In genomic region chr19:45406165-45406956, GRCh38 we compare ENCODE assay signal across 8 cellular contexts. TPM values are rescaled to one million over a fixed set of nuclear protein-coding genes. Genes with fewer than 3 reads are reported as not detected.
DNase-seq lines count a peak whose midpoint lies in the region; ATAC-seq and TF ChIP-seq lines count a peak whose summit lies in the region.

Gene POLR1G (plus strand): TSS chr19:45406644. CDS start chr19:45406697, 53 bp downstream.

- peaks cover 3% of the 10 kb centered on the region; the same call in 1 of the 2 replicates for H3K9me1 ChIP-seq in IMR-90 (ENCODE audit: insufficient read depth, low read length)

- H2AK9ac ChIP-seq in IMR-90 (replicated peaks; ENCODE audit: low read depth, low read length, poor library complexity), result peak within 1 kb of the TSS; percentile 92

- peak within 1 kb of the TSS; percentile 82 for H3K4me2 ChIP-seq in IMR-90 (ENCODE audit: low read depth, low read length)

- peak within 1 kb of the TSS; percentile 92 for H2BK20ac ChIP-seq in IMR-90 (ENCODE audit: low read depth, low read length)

- no peak for TF ChIP-seq CTCF in IMR-90 (conservative IDR thresholded peaks at IDR 0.05; ENCODE audit: low read depth, low read length)
- TF ChIP-seq CTCF in epithelial cell of esophagus (IDR thresholded peaks at IDR 0.05; ENCODE audit: insufficient read depth, low read depth, low read length, missing control alignments), result no peak
- TF ChIP-seq CTCF in mucosa of descending colon (IDR thresholded peaks at IDR 0.05), result no peak

- in situ Hi-C loops in IMR-90 (cut with MboI; ENCODE audit: low sequenced_read_pairs), result no loop called here

- H4K5ac ChIP-seq in IMR-90 (ENCODE audit: low read depth, low read length), result peak within 1 kb of the TSS; percentile 58

- WGBS in IMR-90 (ENCODE audit: extremely low coverage in 2 of 2, insufficient read length in 1 of 2), 2 experiments, result 0% methylated on average over 38 of the region's 47 CpGs; no CpG with 5 or more reads in 1 of the 2 experiments

- no peaks in the 10 kb centered on the region; the same call in 1 of the 2 replicates for H4K20me1 ChIP-seq in IMR-90 (ENCODE audit: insufficient read depth, low read length)

- peak within 1 kb of the TSS; percentile 83 for H3K18ac ChIP-seq in IMR-90 (ENCODE audit: low read depth, low read length)

- CTCF ChIA-PET in IMR-90 (lab: Yijun Ruan, JAX), result no interaction called here

- H3K79me1 ChIP-seq in IMR-90 (ENCODE audit: low read depth in 1 of 2, low read length in 2 of 2), result peaks cover 10 to 61% of the 10 kb centered on the region in 2 experiments; a peak in 3 of 4 replicates

- ATAC-seq in GM21515 (IDR thresholded peaks at IDR 0.05; ENCODE audit: unreplicated experiment) (peak; percentile 62), IMR-90 (ENCODE audit: low read depth) (peak; percentile 74), mucosa of descending colon (peak; percentile 66)

- peak within 1 kb of the TSS; percentile 98; the same call in 2 of the 3 replicates for H2BK15ac ChIP-seq in IMR-90 (ENCODE audit: low read depth, low read length)

- dilution Hi-C loops in IMR-90 (cut with HindIII; ENCODE audit: low sequenced_read_pairs, unreplicated experiment), result no loop called here

- peak within 1 kb of the TSS; percentile 91 for H2BK5ac ChIP-seq in IMR-90 (ENCODE audit: low read depth, low read length, poor library complexity, severe bottlenecking)

- POLR2A ChIA-PET in IMR-90 (lab: Charles Lee; ENCODE audit: unreplicated experiment), result interaction anchor here (0.6 kb wide), 1 partner anchor 21 kb away, joined by 11 read pairs; no protein-coding TSS in a partner anchor

- H3K36me3 ChIP-seq in IMR-90 (ENCODE audit: control insufficient read depth, insufficient read depth, low read length) (peaks cover 2% of the 10 kb centered on the region), mucosa of descending colon (ENCODE audit: low read depth) (no peaks in the 10 kb centered on the region)

- H3K4me3 ChIP-seq in IMR-90 (ENCODE audit: insufficient read depth, low read depth, low read length), result peak within 1 kb of the TSS; percentile 89
- peak within 1 kb of the TSS; percentile 100 for H3K4me3 ChIP-seq in epithelial cell of esophagus (ENCODE audit: low read length)
- H3K4me3 ChIP-seq in mucosa of descending colon, result peak within 1 kb of the TSS; percentile 41

- peak within 1 kb of the TSS; percentile 89 for H3K27ac ChIP-seq in IMR-90 (ENCODE audit: insufficient read depth, low read length)

- peak within 1 kb of the TSS; percentile 94 for H3K23ac ChIP-seq in IMR-90 (ENCODE audit: low read depth, low read length)

- intact Hi-C loops in IMR-90 (cut with micrococcal nuclease) (no loop called here), mucosa of descending colon (cut with DNase I, micrococcal nuclease) (no loop called here)

- H2BK120ac ChIP-seq in IMR-90 (ENCODE audit: low read depth, low read length), result peak within 1 kb of the TSS; percentile 97

- peak within 1 kb of the TSS; percentile 96 for H3K4ac ChIP-seq in IMR-90 (ENCODE audit: low read depth, low read length)

- peak; percentile 56; the same call in 1 of the 2 replicates for TF ChIP-seq POLR2A in IMR-90 (IDR thresholded peaks at IDR 0.05; ENCODE audit: low read depth, low read length)

- no peaks in the 10 kb centered on the region for H3K27me3 ChIP-seq in IMR-90 (ENCODE audit: control insufficient read depth, insufficient read depth, low read length)

- peak within 1 kb of the TSS; percentile 92 for H2AFZ ChIP-seq in IMR-90 (replicated peaks; ENCODE audit: low read length, poor library complexity)

- H3K56ac ChIP-seq in IMR-90 (ENCODE audit: extremely low read depth, insufficient read depth, low read length), result peak within 1 kb of the TSS; percentile 98

- peak within 1 kb of the TSS; percentile 81 for H3K9ac ChIP-seq in IMR-90 (ENCODE audit: low read depth, low read length)

- peak within 1 kb of the TSS; percentile 96 for H3K14ac ChIP-seq in IMR-90 (replicated peaks; ENCODE audit: low read depth, low read length)

- peak; percentile 94 for DNase-seq in DMS 273 (lab: John Stamatoyannopoulos, UW; ENCODE audit: unreplicated experiment)
- peak; percentile 75 for DNase-seq in IMR-90
- DNase-seq in OCI-M1 (lab: John Stamatoyannopoulos, UW), result peak; percentile 97
- peak; percentile 66 for DNase-seq in activated T-cell treated with anti-CD3 and anti-CD28 coated beads for 4 hours
- DNase-seq in epithelial cell of esophagus (ENCODE audit: low read depth), result peak; percentile 89
- DNase-seq in mucosa of descending colon, result peak; percentile 84 to 85 (median 85)
- DNase-seq in stimulated activated CD8-positive, alpha-beta memory T cell treated with anti-CD3 and anti-CD28 coated beads, Interleukin-4, amount 100 ng/mL, for 1 hour (ENCODE audit: low read depth in 2 of 2, low spot score in 1 of 2), result peak; percentile 58 to 65

- BruUV-seq in IMR-90 (replicated peaks; lab: Mats Ljungman, UMichigan), result no TSS peak

- H2AK5ac ChIP-seq in IMR-90 (ENCODE audit: low read depth, low read length), result peak within 1 kb of the TSS; percentile 78

- H4K91ac ChIP-seq in IMR-90 (ENCODE audit: insufficient read depth, low read depth, low read length), result peak within 1 kb of the TSS; percentile 96

- H4K8ac ChIP-seq in IMR-90 (ENCODE audit: low read depth in 2 of 2, low read length in 2 of 2), result peak within 1 kb of the TSS; percentile 16 to 99

- H3K4me1 ChIP-seq in IMR-90 (ENCODE audit: control insufficient read depth, insufficient read depth, low read length) (peaks cover 5% of the 10 kb centered on the region), mucosa of descending colon (ENCODE audit: low read depth) (peaks cover 27% of the 10 kb centered on the region)

- H3K9me3 ChIP-seq in IMR-90 (ENCODE audit: control insufficient read depth, insufficient read depth, low read length) (no peaks in the 10 kb centered on the region), mucosa of descending colon (no peaks in the 10 kb centered on the region)

- no peak for TF ChIP-seq RAD21 in IMR-90 (IDR thresholded peaks at IDR 0.05; ENCODE audit: low read length)

TF ChIP-seq in IMR-90, 13 proteins besides CTCF, POLR2A, EP300 and RAD21:
- peak; percentile 98 for TF ChIP-seq BHLHE40 (IDR thresholded peaks at IDR 0.05; ENCODE audit: low read depth, low read length)
- peak; percentile 95; the same call in 1 of the 2 replicates for TF ChIP-seq CHD1 (IDR thresholded peaks at IDR 0.05; ENCODE audit: low read depth, low read length)
- TF ChIP-seq CEBPB (IDR thresholded peaks at IDR 0.05; ENCODE audit: low read depth, low read length), result no peak
- no peak for TF ChIP-seq NFE2L2 (IDR thresholded peaks at IDR 0.05; ENCODE audit: low read depth, low read length)
- 0 out of 2 replicates have a peak, but pooled peaks have one; percentile 8 for TF ChIP-seq MAZ (IDR thresholded peaks at IDR 0.05; ENCODE audit: borderline replicate concordance, low read depth, low read length)
- TF ChIP-seq RCOR1 (IDR thresholded peaks at IDR 0.05; ENCODE audit: insufficient replicate concordance, low read length), result no peak
- TF ChIP-seq ELK1 (IDR thresholded peaks at IDR 0.05; ENCODE audit: borderline replicate concordance, low read depth, low read length), result no peak
- TF ChIP-seq RFX5 (IDR thresholded peaks at IDR 0.05; ENCODE audit: low read depth, low read length), result no peak
- TF ChIP-seq USF2 (IDR thresholded peaks at IDR 0.05; ENCODE audit: low read depth, low read length), result peak; percentile 62; the same call in 1 of the 2 replicates
- no peak for TF ChIP-seq SMC3 (IDR thresholded peaks at IDR 0.05; ENCODE audit: low read depth, low read length)
- TF ChIP-seq MAFK (IDR thresholded peaks at IDR 0.05; ENCODE audit: low read depth, low read length), result no peak
- no peak for TF ChIP-seq FOS (IDR thresholded peaks at IDR 0.05; ENCODE audit: low read depth, low read length)
- peak; percentile 99 for TF ChIP-seq MXI1 (IDR thresholded peaks at IDR 0.05; ENCODE audit: borderline replicate concordance, low read depth, low read length)

RNA-seq across cellular contexts. Expression of gene POLR1G, which starts in this region (rescaled TPM):
- total RNA-seq in IMR-90 (2012; rRNA removed) (10.3 and 12.5 TPM in 2 replicates), mucosa of descending colon (1 to 10 TPM; 3.2 to 4.1 (median 3.2) TPM)
- polyA plus RNA-seq in IMR-90 (2012; rRNA removed), result 8.0 and 8.8 TPM in 2 replicates
- 3.3 and 3.9 TPM in 2 replicates for polyA plus RNA-seq in IMR-90 (2012; cell fraction: cytosol; rRNA removed)
- 2.0 and 2.1 TPM in 2 replicates for polyA plus RNA-seq in IMR-90 (2012; cell fraction: nucleus; rRNA removed; ENCODE audit: low replicate concordance)

Comparison
In these comparisons a context has a peak if more than half of its experiments do, and no peak if none do; other contexts are left out.
1. Peak in every context shown above with its lines: DNase-seq, ATAC-seq, H3K4me3 ChIP-seq and H3K27ac ChIP-seq.
2. H3K4me3 ChIP-seq: peak in every context shown above with its lines; median percentile 100 in epithelial cell of esophagus; 89 in IMR-90; 41 in mucosa of descending colon.